In genomic region chr7:98872328-98872924, GRCh38 we compare ENCODE assay signal across 8 cellular contexts. TPM values are rescaled to one million over a fixed set of nuclear protein-coding genes. Genes with fewer than 3 reads are reported as not detected.
DNase-seq lines count a peak whose midpoint lies in the region; ATAC-seq and TF ChIP-seq lines count a peak whose summit lies in the region.

No MANE protein-coding gene starts in this region.

- no peaks in the 10 kb centered on the region for H3K79me2 ChIP-seq in Karpas-422 (ENCODE audit: low read length)

- DNase-seq in NOMO-1 treated with DMSO at 0.1 percent for 48 hours (lab: John Stamatoyannopoulos, UW; ENCODE audit: unreplicated experiment) (peak; percentile 49), NOMO-1 treated with dmso at 0.1 percent for 144 hours (lab: John Stamatoyannopoulos, UW; ENCODE audit: unreplicated experiment) (no peak), Karpas-422 (peak; percentile 87), astrocyte of the cerebellum (ENCODE audit: low read depth) (no peak), psoas muscle (no peak), mucosa of gallbladder (ENCODE audit: low spot score) (no peak)

- H3K9ac ChIP-seq in Karpas-422 (ENCODE audit: low read length): no peak overlapping the region

- no peak overlapping the region for H2AFZ ChIP-seq in Karpas-422 (ENCODE audit: low read length)

- H3K4me3 ChIP-seq in Karpas-422 (ENCODE audit: low read length): no peak overlapping the region
- H3K4me3 ChIP-seq in astrocyte of the cerebellum (ENCODE audit: low read depth, low read length): no peak overlapping the region
- no peak overlapping the region for H3K4me3 ChIP-seq in psoas muscle

- H4K20me1 ChIP-seq in Karpas-422 (ENCODE audit: insufficient read depth, low read depth, low read length): no peaks in the 10 kb centered on the region

- no peaks in the 10 kb centered on the region for H3K27me3 ChIP-seq in Karpas-422 (ENCODE audit: low read length)
- H3K27me3 ChIP-seq in psoas muscle (ENCODE audit: insufficient read depth in 3 of 3, low read length in 2 of 3): peaks cover 0 to 39% (median 7%) of the 10 kb centered on the region in 3 donors

- TF ChIP-seq CTCF in astrocyte of the cerebellum (IDR thresholded peaks at IDR 0.05; ENCODE audit: low read depth, low read length, missing control alignments): peak; percentile 22
- peak; percentile 7 for TF ChIP-seq CTCF in psoas muscle (IDR thresholded peaks at IDR 0.05)

- H3K4me1 ChIP-seq in Karpas-422 (ENCODE audit: low read length): peaks cover 47% of the 10 kb centered on the region
- no peaks in the 10 kb centered on the region for H3K4me1 ChIP-seq in psoas muscle

- intact Hi-C loops in psoas muscle (cut with DNase I): no loop called here

- H3K36me3 ChIP-seq in Karpas-422 (ENCODE audit: insufficient read depth, low read length) (no peaks in the 10 kb centered on the region), psoas muscle (ENCODE audit: insufficient read depth in 1 of 2, low read depth in 1 of 2) (no peaks in the 10 kb centered on the region)

- H3K27ac ChIP-seq in Karpas-422 (ENCODE audit: low read length): no peak overlapping the region
- H3K27ac ChIP-seq in psoas muscle: no peak overlapping the region

- H3K9me3 ChIP-seq in Karpas-422 (ENCODE audit: low read length): no peaks in the 10 kb centered on the region
- H3K9me3 ChIP-seq in psoas muscle: no peaks in the 10 kb centered on the region

- 67 to 72% (median 68%) methylated on average over 7 of the region's 7 CpGs for WGBS in psoas muscle, 3 donors

- H3K9me2 ChIP-seq in Karpas-422 (replicated peaks; ENCODE audit: insufficient read depth, low read length): no peaks in the 10 kb centered on the region

- in situ Hi-C loops in astrocyte of the cerebellum (cut with HindIII; ENCODE audit: low sequenced_read_pairs): loop anchor here (25.0 kb wide), 1 partner anchor 435 kb away; no protein-coding TSS in a partner anchor

- ATAC-seq in psoas muscle: no peak
- no peak for ATAC-seq in HG03039 (IDR thresholded peaks at IDR 0.05; ENCODE audit: unreplicated experiment)
- no peak for ATAC-seq in HG02885 (IDR thresholded peaks at IDR 0.05; ENCODE audit: poor library complexity, unreplicated experiment)

- H3K4me2 ChIP-seq in Karpas-422 (ENCODE audit: low read depth, low read length, poor library complexity, severe bottlenecking): no peak overlapping the region

RNA-seq across cellular contexts. Expression of gene TMEM130, which starts 2.6 kb away (rescaled TPM):
- 0.40 TPM in 1 of 2 replicates, not detected in the other for total RNA-seq in Karpas-422 (2014; rRNA removed; shearing (Covaris generic); ENCODE audit: low replicate concordance)
- total RNA-seq in psoas muscle (not detected), mucosa of gallbladder (0.26 TPM)
- polyA plus RNA-seq in psoas muscle: under 1 TPM in 1 of 3 donors, not detected in 2; 0.08 TPM

RNA-seq across cellular contexts. Expression of gene TRRAP, which starts 5.9 kb away (rescaled TPM):
- total RNA-seq in Karpas-422 (2014; rRNA removed; shearing (Covaris generic); ENCODE audit: low replicate concordance): 26.1 and 34.6 TPM in 2 replicates
- 10 to 100 TPM; 13.3 to 21.3 (median 19.5) TPM for total RNA-seq in psoas muscle
- 1 to 10 TPM; 3.8 to 9.0 (median 5.0) TPM for polyA plus RNA-seq in psoas muscle
- 41.1 TPM for total RNA-seq in mucosa of gallbladder

Comparison
In these comparisons a context has a peak if more than half of its experiments do, and no peak if none do; other contexts are left out.
1. DNase-seq: peak in NOMO-1 treated with DMSO at 0.1 percent for 48 hours (single experiment) and Karpas-422 (single experiment); none in NOMO-1 treated with dmso at 0.1 percent for 144 hours (single experiment), astrocyte of the cerebellum (single experiment), psoas muscle (0 of 2) and mucosa of gallbladder (single experiment).